26 cellular contexts compared by ENCODE assay signal in the genomic region with DNA sequence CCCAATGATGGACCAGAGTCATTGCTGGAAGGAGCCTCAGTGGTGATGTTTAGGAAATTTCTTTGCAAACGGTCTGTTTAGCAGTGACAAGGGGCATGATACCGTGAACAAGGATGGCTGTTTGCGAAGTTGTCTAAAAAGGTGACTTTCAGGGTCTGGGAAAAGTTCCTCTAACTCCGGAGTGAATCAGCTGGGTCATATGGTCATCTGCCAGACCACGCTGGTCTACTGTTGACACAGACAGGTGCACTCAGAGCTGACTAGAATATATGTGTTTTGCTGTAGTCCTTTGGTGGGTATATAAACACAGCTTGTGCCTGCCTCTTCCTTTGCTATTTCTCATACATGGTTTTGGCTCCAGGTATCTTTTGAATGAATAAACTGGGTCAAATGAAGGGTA.
"Had no signal": no experiment of that assay in that cellular context is flagged by ENCODE, and none has a peak within 500 bp of the region (broad histone marks: within the 10 kb centered on the region; RNA-seq: fewer than 3 reads in every experiment).

No MANE protein-coding gene starts in this region.

- H3K9me3 Mint-ChIP-seq: activated naive CD4-positive, alpha-beta T cell treated with anti-CD3 and anti-CD28 coated beads, Interleukin-2, amount 50 U/mL, for 24 hours; activated T-cell treated with anti-CD3 and anti-CD28 coated beads, Interleukin-2, amount 50 U/mL, for 24 hours; activated T-helper 1 cell treated with anti-CD3 and anti-CD28 coated beads, Interleukin-12 subunit alpha, Interleukin-12 subunit beta, Interleukin-2, Interleukin-4 antibody, amounts not matched to agents 30 ng/mL and 10 ng/mL and 1 ng/mL, durations not matched to agents 14 hours and 24 hours and 36 hours; WTC11 had no signal

- H3K4me2 ChIP-seq: KMS-11 had no signal

- H3K27ac Mint-ChIP-seq: activated CD8-positive, alpha-beta memory T cell treated with anti-CD3 and anti-CD28 coated beads, Interleukin-2, amount 10 ng/mL, durations not matched to agents 7 days and 5 days; activated naive CD4-positive, alpha-beta T cell treated with anti-CD3 and anti-CD28 coated beads, Interleukin-2, amount 50 U/mL, for 24 hours; activated T-cell treated with anti-CD3 and anti-CD28 coated beads, Interleukin-2, amount 50 U/mL, for 24 hours; activated T-helper 1 cell treated with anti-CD3 and anti-CD28 coated beads, Interleukin-12 subunit alpha, Interleukin-12 subunit beta, Interleukin-2, Interleukin-4 antibody, amounts not matched to agents 30 ng/mL and 10 ng/mL and 1 ng/mL, durations not matched to agents 14 hours and 24 hours and 36 hours; WTC11 had no signal

- H3K4me3 Mint-ChIP-seq: activated CD8-positive, alpha-beta memory T cell treated with anti-CD3 and anti-CD28 coated beads, Interleukin-2, amount 10 ng/mL, durations not matched to agents 7 days and 5 days; activated naive CD4-positive, alpha-beta T cell treated with anti-CD3 and anti-CD28 coated beads, Interleukin-2, amount 50 U/mL, for 24 hours; activated T-cell treated with anti-CD3 and anti-CD28 coated beads, Interleukin-2, amount 50 U/mL, for 24 hours; activated T-helper 1 cell treated with anti-CD3 and anti-CD28 coated beads, Interleukin-12 subunit alpha, Interleukin-12 subunit beta, Interleukin-2, Interleukin-4 antibody, amounts not matched to agents 30 ng/mL and 10 ng/mL and 1 ng/mL, durations not matched to agents 14 hours and 24 hours and 36 hours; WTC11 had no signal

- H3K9me3 ChIP-seq: SJSA1 had no signal

- H3K36me3 ChIP-seq: SJSA1 had no signal

- H3K27ac ChIP-seq: KMS-11, SJSA1 had no signal

- H3K27me3 ChIP-seq: SJSA1 had no signal

- H3K4me3 ChIP-seq: SJSA1 had no signal

- DNase-seq: activated CD4-positive, alpha-beta T cell treated with anti-CD3 and anti-CD28 coated beads for 48 hours; activated CD4-positive, alpha-beta T cell treated with anti-CD3 and anti-CD28 coated beads, Interleukin-2, amount 50 U/mL, for 4 hours; activated CD4-positive, CD25-positive, alpha-beta regulatory T cell treated with anti-CD3 and anti-CD28 coated beads, Interleukin-2, amount 50 U/mL, for 72 hours; activated CD8-positive, alpha-beta memory T cell treated with anti-CD3 and anti-CD28 coated beads, Interleukin-2, amount 10 ng/mL, durations not matched to agents 7 days and 5 days; activated effector memory CD4-positive, alpha-beta T cell treated with Interleukin-2 at 50 U/mL for 16 hours; activated naive CD4-positive, alpha-beta T cell; activated T-cell treated with anti-CD3 and anti-CD28 coated beads, Interleukin-2, amount 50 U/mL, for 24 hours; caudate nucleus; NCI-H1105 treated with DMSO at 0.1 percent for 48 hours; NCI-H1436 treated with DMSO at 0.1 percent for 48 hours; NCI-H187 treated with DMSO at 0.1 percent for 48 hours; NCI-H2081 treated with DMSO at 0.1 percent for 48 hours; NCI-H2171; NCI-H2227 treated with DMSO at 0.1 percent for 48 hours; NCI-H446 treated with DMSO at 0.1 percent for 48 hours; NCI-H524 treated with DMSO at 0.1 percent for 48 hours; NCI-H748 treated with DMSO at 0.1 percent for 48 hours; RPMI8226; SW 1271 had no signal

- H3K36me3 Mint-ChIP-seq: activated CD8-positive, alpha-beta memory T cell treated with anti-CD3 and anti-CD28 coated beads, Interleukin-2, amount 10 ng/mL, durations not matched to agents 7 days and 5 days; activated naive CD4-positive, alpha-beta T cell treated with anti-CD3 and anti-CD28 coated beads, Interleukin-2, amount 50 U/mL, for 24 hours; WTC11 had no signal

- H3K27me3 Mint-ChIP-seq: activated naive CD4-positive, alpha-beta T cell treated with anti-CD3 and anti-CD28 coated beads, Interleukin-2, amount 50 U/mL, for 24 hours had no signal

- ATAC-seq: activated CD8-positive, alpha-beta memory T cell treated with anti-CD3 and anti-CD28 coated beads, Interleukin-2, amount 10 ng/mL, durations not matched to agents 7 days and 5 days; Right ventricle myocardium inferior; SK-N-SH treated with all-trans-retinoic acid at 6 μM for 48 hours; WTC11 had no signal

- H3K9ac ChIP-seq: KMS-11 had no signal
